29 cellular contexts compared by ENCODE assay signal in the genomic region with DNA sequence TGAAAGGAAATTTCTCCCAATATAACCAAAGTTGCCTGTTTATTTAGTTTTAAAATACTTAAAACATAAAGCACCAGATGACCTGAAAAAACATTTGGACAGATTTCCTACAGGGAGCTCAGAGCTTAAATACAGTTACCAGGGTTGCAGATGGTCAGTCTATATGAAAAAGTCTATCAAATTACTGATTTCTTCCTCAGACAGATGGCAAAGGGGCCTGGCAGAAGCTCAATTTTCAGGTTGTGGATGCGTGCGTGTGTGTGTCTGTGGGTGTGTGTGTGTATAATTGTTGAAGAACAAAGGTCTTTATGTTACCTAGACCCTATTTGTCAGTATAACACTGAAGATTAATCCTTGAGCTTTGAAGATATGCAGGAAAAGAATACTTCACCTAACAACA.
DNase-seq lines count a peak whose midpoint lies in the region; ATAC-seq and TF ChIP-seq lines count a peak whose summit lies in the region.
"Had no signal": no experiment of that assay in that cellular context is flagged by ENCODE, and none has a peak within 500 bp of the region (broad histone marks: within the 10 kb centered on the region; RNA-seq: fewer than 3 reads in every experiment).

No MANE protein-coding gene starts in this region.

- TF ChIP-seq CTCF in adrenal gland (IDR thresholded peaks at IDR 0.05) (no peak), MM.1S (IDR thresholded peaks at IDR 0.05; ENCODE audit: low read length) (no peak), Peyer's patch (IDR thresholded peaks at IDR 0.05) (no peak)

- peak; percentile 18 for DNase-seq in DMS53 (lab: John Stamatoyannopoulos, UW)
- no peak for DNase-seq in DMS53 treated with DMSO at 0.1 percent for 48 hours (lab: John Stamatoyannopoulos, UW; ENCODE audit: unreplicated experiment)
- peak; percentile 94 for DNase-seq in NCI-H69 (lab: John Stamatoyannopoulos, UW)
- peak; percentile 44 for DNase-seq in brain pericyte (ENCODE audit: low read depth, low spot score)
- DNase-seq in adrenal gland = no peak
- DNase-seq in MM.1S = no peak
- DNase-seq in Peyer's patch = no peak
- DNase-seq: activated CD8-positive, alpha-beta T cell treated with anti-CD3 and anti-CD28 coated beads for 36 hours; caudate nucleus; endodermal cell; foreskin melanocyte; GOT3; immature natural killer cell; left lung; mesenchymal stem cell; NCI-H2029 treated with DMSO at 0.1 percent for 48 hours; NCI-H510A treated with DMSO at 0.1 percent for 48 hours; RPMI8226; stimulated activated naive CD4-positive, alpha-beta T cell; T-helper 17 cell had no signal

- H4K20me1 ChIP-seq in MM.1S (ENCODE audit: insufficient read depth, low read length) = no peaks in the 10 kb centered on the region

- no peaks in the 10 kb centered on the region for H3K9me2 ChIP-seq in MM.1S (replicated peaks; ENCODE audit: insufficient read depth, low read length)

- no peaks in the 10 kb centered on the region for H3F3A ChIP-seq in MM.1S (ENCODE audit: insufficient read depth, low read length)

- no peaks in the 10 kb centered on the region for H3K79me2 ChIP-seq in MM.1S (ENCODE audit: low read length)
- H3K79me2 ChIP-seq: hepatocyte had no signal

- H3K27ac ChIP-seq in adrenal gland (no peak overlapping the region), MM.1S (ENCODE audit: low read length) (no peak overlapping the region), Peyer's patch (no peak overlapping the region)
- H3K27ac ChIP-seq: 22Rv1, ascending aorta, hepatocyte, left lung, neutrophil, SJSA1, suprapubic skin had no signal

- no peaks in the 10 kb centered on the region for H3K4me1 ChIP-seq in adrenal gland (replicated peaks in 1 of 2)
- no peaks in the 10 kb centered on the region for H3K4me1 ChIP-seq in MM.1S (ENCODE audit: low read length)
- no peaks in the 10 kb centered on the region for H3K4me1 ChIP-seq in Peyer's patch
- H3K4me1 ChIP-seq: ascending aorta, left lung, SJSA1, suprapubic skin had no signal

- H3K9me3 ChIP-seq in adrenal gland (replicated peaks in 1 of 3) = no peaks in the 10 kb centered on the region
- H3K9me3 ChIP-seq in MM.1S (replicated peaks; ENCODE audit: insufficient read depth, low read length) = no peaks in the 10 kb centered on the region
- no peaks in the 10 kb centered on the region for H3K9me3 ChIP-seq in Peyer's patch
- H3K9me3 ChIP-seq: ascending aorta, esophagus muscularis mucosa, left lung, neutrophil, SJSA1, suprapubic skin had no signal

- H3K4me3 ChIP-seq in adrenal gland = no peak overlapping the region
- no peak overlapping the region for H3K4me3 ChIP-seq in MM.1S (ENCODE audit: low read length)
- no peak overlapping the region for H3K4me3 ChIP-seq in Peyer's patch
- H3K4me3 ChIP-seq: ascending aorta, esophagus muscularis mucosa, hepatocyte, left lung, SJSA1, suprapubic skin had no signal

- ATAC-seq in HG02884 (IDR thresholded peaks at IDR 0.05; ENCODE audit: unreplicated experiment) = no peak
- ATAC-seq: activated CD8-positive, alpha-beta T cell treated with anti-CD3 and anti-CD28 coated beads for 36 hours; left lung; sciatic nerve; T-helper 17 cell had no signal

- H3K27me3 ChIP-seq in adrenal gland (no peaks in the 10 kb centered on the region), MM.1S (replicated peaks; ENCODE audit: insufficient read depth, low read length) (no peaks in the 10 kb centered on the region), Peyer's patch (no peaks in the 10 kb centered on the region)
- H3K27me3 ChIP-seq: ascending aorta, esophagus muscularis mucosa, hepatocyte, left lung, neutrophil, SJSA1, suprapubic skin had no signal

- TF ChIP-seq POLR2A in adrenal gland (IDR thresholded peaks at IDR 0.05) (no peak), Peyer's patch (IDR thresholded peaks at IDR 0.05) (no peak)

- H3K36me3 ChIP-seq in adrenal gland (replicated peaks in 1 of 2) (no peaks in the 10 kb centered on the region), MM.1S (replicated peaks; ENCODE audit: insufficient read depth, low read length) (no peaks in the 10 kb centered on the region), Peyer's patch (no peaks in the 10 kb centered on the region)
- H3K36me3 ChIP-seq: ascending aorta, esophagus muscularis mucosa, left lung, neutrophil, SJSA1, suprapubic skin had no signal

- H3K9ac ChIP-seq in MM.1S (ENCODE audit: low read length) = no peak overlapping the region

- intact Hi-C loops in adrenal gland (cut with DNase I) = no loop called here

- no peak overlapping the region for H3K4me2 ChIP-seq in MM.1S (ENCODE audit: low read depth, low read length)
- H3K4me2 ChIP-seq: hepatocyte had no signal

- H2AFZ ChIP-seq in MM.1S (ENCODE audit: low read length) = no peak overlapping the region
- H2AFZ ChIP-seq: hepatocyte had no signal

- 75 to 84% (median 79%) methylated on average over 2 of the region's 2 CpGs for WGBS in adrenal gland, 4 donors

Comparison
In these comparisons a context has a peak if more than half of its experiments do, and no peak if none do; other contexts are left out.
1. DNase-seq: peak in DMS53 (single experiment), NCI-H69 (single experiment) and brain pericyte (single experiment); none in DMS53 treated with DMSO at 0.1 percent for 48 hours (single experiment), adrenal gland (0 of 7), MM.1S (single experiment) and Peyer's patch (0 of 3).